1 cellular context compared by ENCODE assay signal in the genomic region with DNA sequence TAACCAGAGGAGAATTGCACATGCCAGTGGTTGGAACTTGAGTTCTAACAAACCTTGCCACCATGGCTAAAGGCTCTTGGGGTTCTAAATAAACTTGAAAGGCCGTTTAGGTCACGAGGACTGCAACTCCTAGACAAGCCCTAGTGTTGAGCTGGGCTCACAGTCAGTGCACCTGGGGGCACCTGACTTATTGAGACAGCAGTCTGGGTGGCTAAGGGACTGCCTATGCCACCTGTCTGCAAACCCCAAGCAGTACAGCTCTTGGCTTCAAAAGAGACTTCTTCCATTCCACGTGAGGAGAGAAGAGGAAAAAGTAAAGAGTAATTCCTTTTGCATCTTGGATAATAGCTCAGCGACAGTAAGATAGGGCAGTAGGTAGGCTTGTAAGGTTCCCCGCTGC.
TF ChIP-seq lines count a peak whose summit lies in the region.

No MANE protein-coding gene starts in this region.

TF ChIP-seq in GM23338, 12 proteins besides CTCF, POLR2A, EP300 and RAD21:
- TF ChIP-seq ZNF331 (CRISPR knock-in tag; IDR thresholded peaks at IDR 0.05; ENCODE audit: low read depth) (no peak), CREB1 (CRISPR knock-in tag; IDR thresholded peaks at IDR 0.05; ENCODE audit: low read depth) (no peak), STAT1 (IDR thresholded peaks at IDR 0.05; ENCODE audit: unreplicated experiment) (no peak), REST (IDR thresholded peaks at IDR 0.05; ENCODE audit: unreplicated experiment) (no peak), EZH2phosphoT487 (IDR thresholded peaks at IDR 0.05; ENCODE audit: unreplicated experiment) (no peak), ZNF462 (CRISPR knock-in tag; IDR thresholded peaks at IDR 0.05) (no peak), POLR2AphosphoS5 (IDR thresholded peaks at IDR 0.05; ENCODE audit: low read depth) (no peak), NANOG (IDR thresholded peaks at IDR 0.05; ENCODE audit: borderline replicate concordance) (no peak), EZH2 (IDR thresholded peaks at IDR 0.05; ENCODE audit: low read depth, unreplicated experiment) (no peak)
- TF ChIP-seq, protein P1, sequence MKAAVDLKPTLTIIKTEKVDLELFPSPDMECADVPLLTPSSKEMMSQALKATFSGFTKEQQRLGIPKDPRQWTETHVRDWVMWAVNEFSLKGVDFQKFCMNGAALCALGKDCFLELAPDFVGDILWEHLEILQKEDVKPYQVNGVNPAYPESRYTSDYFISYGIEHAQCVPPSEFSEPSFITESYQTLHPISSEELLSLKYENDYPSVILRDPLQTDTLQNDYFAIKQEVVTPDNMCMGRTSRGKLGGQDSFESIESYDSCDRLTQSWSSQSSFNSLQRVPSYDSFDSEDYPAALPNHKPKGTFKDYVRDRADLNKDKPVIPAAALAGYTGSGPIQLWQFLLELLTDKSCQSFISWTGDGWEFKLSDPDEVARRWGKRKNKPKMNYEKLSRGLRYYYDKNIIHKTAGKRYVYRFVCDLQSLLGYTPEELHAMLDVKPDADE (IDR thresholded peaks at IDR 0.05) = no peak
